Comparison of ENCODE assay signal across 26 cellular contexts in genomic region chr7:32458025-32458424, GRCh38.
"Had no signal": no experiment of that assay in that cellular context is flagged by ENCODE, and none has a peak within 500 bp of the region (broad histone marks: within the 10 kb centered on the region; RNA-seq: fewer than 3 reads in every experiment).

No MANE protein-coding gene starts in this region.

- H3K4me1 ChIP-seq: left lung, lower lobe of right lung, prostate gland, spleen, testis, thyroid gland, uterus had no signal

- H3K36me3 ChIP-seq: left lung, lower lobe of right lung, pancreas, prostate gland, spleen, stomach, thyroid gland, transverse colon, uterus had no signal

- H3K27ac ChIP-seq: left lung, lower lobe of right lung, pancreas, prostate gland, spleen, stomach, testis, thyroid gland, transverse colon, uterus had no signal

- ATAC-seq: left colon; left lung; lower lobe of right lung; naive thymus-derived CD8-positive, alpha-beta T cell; pancreas; right cardiac atrium; sciatic nerve; stimulated activated memory B cell treated with anti-CD40 and anti-IgM and Interleukin-4, amounts not matched to agents 10 μg/mL and 1 μg/mL and 100 μg/mL, for 72 hours; stimulated activated naive CD8-positive, alpha-beta T cell treated with anti-CD3 and anti-CD28 coated beads, Interleukin-15, Interleukin-2, amounts not matched to agents 100 U/mL and 50 U/mL, for 24 hours had no signal

- H3K27me3 ChIP-seq: left lung, pancreas, stomach, testis, thyroid gland, transverse colon, uterus had no signal

- H3K9me3 ChIP-seq: left lung, lower lobe of right lung, pancreas, prostate gland, spleen, stomach, testis, thyroid gland, transverse colon, uterus had no signal

- H3K4me3 ChIP-seq: left lung, lower lobe of right lung, pancreas, prostate gland, spleen, stomach, testis, thyroid gland, transverse colon, uterus had no signal

- DNase-seq: hypothalamus; immature natural killer cell; kidney; left colon; left lung; lower lobe of right lung; mammary epithelial cell; mesenchymal stem cell; naive thymus-derived CD8-positive, alpha-beta T cell; nucleus accumbens; pancreas; retina; right cardiac atrium; small intestine; spleen; stimulated activated CD4-positive, alpha-beta T cell treated with anti-CD3 and anti-CD28 coated beads, Interleukin-4, amount 100 ng/mL, for 4 hours; stimulated activated CD8-positive, alpha-beta memory T cell treated with anti-CD3 and anti-CD28 coated beads, Interleukin-4, amount 100 ng/mL, for 48 hours; stimulated activated naive CD8-positive, alpha-beta T cell treated with anti-CD3 and anti-CD28 coated beads, Interleukin-15, Interleukin-2, amounts not matched to agents 100 U/mL and 50 U/mL, for 24 hours; stomach; testis; thyroid gland; transverse colon; uterus had no signal
